Comparison of ENCODE assay signal across 7 cellular contexts in the genomic region with DNA sequence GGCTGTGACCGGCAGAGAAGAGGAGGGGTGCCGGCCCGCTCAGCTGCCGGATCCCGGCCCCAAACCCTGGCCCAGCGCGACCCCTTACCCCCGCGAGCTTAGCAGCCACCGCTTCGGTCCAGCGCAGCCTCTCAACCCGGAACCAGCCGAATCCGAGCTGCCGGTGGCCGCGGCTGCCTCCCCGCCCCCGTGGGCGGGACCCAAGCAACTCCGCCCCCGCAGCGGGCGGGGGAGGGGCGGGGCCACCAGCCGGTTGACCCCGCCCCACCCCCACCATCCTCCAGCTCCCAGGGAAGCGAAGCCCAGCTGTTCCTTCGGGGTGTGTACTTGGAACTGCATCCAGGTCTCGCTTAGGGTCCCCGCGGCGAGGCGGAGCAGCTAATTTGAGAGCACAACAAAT. TPM values are rescaled to one million over a fixed set of nuclear protein-coding genes. Genes with fewer than 3 reads are reported as not detected.
DNase-seq lines count a peak whose midpoint lies in the region; ATAC-seq and TF ChIP-seq lines count a peak whose summit lies in the region.

Gene TRIM62 (minus strand): TSS at position 138 of the 400 bp plus-strand sequence. CDS start 611 bp downstream, outside the sequence.

- peak; percentile 74 for ATAC-seq in GM18502 (IDR thresholded peaks at IDR 0.05; ENCODE audit: poor library complexity, unreplicated experiment)
- ATAC-seq in HG03342 (IDR thresholded peaks at IDR 0.05; ENCODE audit: unreplicated experiment): peak; percentile 43
- ATAC-seq in right lobe of liver: peak; percentile 92 to 97 (median 94)

- intact Hi-C loops in right lobe of liver (cut with DNase I): no loop called here

- DNase-seq in NCI-H510A treated with DMSO at 0.1 percent for 48 hours (lab: John Stamatoyannopoulos, UW): peak; percentile 83
- peak; percentile 49 for DNase-seq in activated CD4-positive, alpha-beta T cell treated with anti-CD3 and anti-CD28 coated beads, Interleukin-2, amount 50 U/mL, for 24 hours (ENCODE audit: low read depth in 1 of 2, low spot score in 1 of 2)
- DNase-seq in dermis blood vessel endothelial cell: peak; percentile 85
- peak; percentile 86 to 89 (median 87) for DNase-seq in right lobe of liver
- DNase-seq in stimulated activated CD4-positive, alpha-beta T cell treated with anti-CD3 and anti-CD28 coated beads, Interleukin-4, amount 100 ng/mL, for 24 hours: peak; percentile 72

- peak; percentile 62 for TF ChIP-seq POLR2A in right lobe of liver (IDR thresholded peaks at IDR 0.05)

- peak within 1 kb of the TSS; percentile 75 to 85 (median 76) for H3K4me3 ChIP-seq in right lobe of liver

- no peaks in the 10 kb centered on the region for H3K9me3 ChIP-seq in right lobe of liver

- 0% methylated on average over 13 of the region's 35 CpGs for WGBS in right lobe of liver (ENCODE audit: insufficient coverage, low coverage, low lambda C conversion rate, missing lambda C conversion rate)

- H3K27ac ChIP-seq in right lobe of liver: no peak within 1 kb of the TSS

- H3K27me3 ChIP-seq in right lobe of liver: no peaks in the 10 kb centered on the region

- no peaks in the 10 kb centered on the region for H3K36me3 ChIP-seq in right lobe of liver

- no peak for TF ChIP-seq CTCF in right lobe of liver (IDR thresholded peaks at IDR 0.05)

- peaks cover 0 to 5% (median 2%) of the 10 kb centered on the region in 4 donors for H3K4me1 ChIP-seq in right lobe of liver

RNA-seq across cellular contexts. Expression of gene TRIM62, which starts in this region (rescaled TPM):
- 2.6 and 4.6 TPM in 2 replicates for total RNA-seq in dermis blood vessel endothelial cell
- 1 to 10 TPM; 1.1 to 2.4 (median 1.7) TPM for total RNA-seq in right lobe of liver

Comparison
In these comparisons a context has a peak if more than half of its experiments do, and no peak if none do; other contexts are left out.
1. ATAC-seq: peak in every context shown above with its lines; median percentile 94 in right lobe of liver; 74 in GM18502; 43 in HG03342.